ENCODE assay signal across 21 cellular contexts in the genomic region with DNA sequence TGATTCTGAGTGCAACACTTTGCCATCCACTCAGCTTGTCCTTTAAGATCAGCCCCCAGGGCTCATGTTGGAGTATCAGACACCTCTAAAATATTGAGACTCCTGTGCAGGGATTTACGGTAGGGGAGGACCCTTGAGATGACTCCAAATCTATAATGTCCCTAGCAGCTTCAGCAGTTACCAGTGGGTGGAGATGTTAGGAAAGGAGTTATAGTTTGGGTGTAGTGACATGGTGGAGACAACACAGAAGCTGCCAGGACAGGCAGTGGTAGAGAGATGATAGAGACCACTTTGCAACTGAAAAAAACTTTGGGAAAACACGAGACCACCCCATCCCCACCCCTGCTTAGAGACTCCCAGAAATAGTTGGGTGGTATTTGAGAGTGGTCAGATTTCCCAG.
"Had no signal": no experiment of that assay in that cellular context is flagged by ENCODE, and none has a peak within 500 bp of the region (broad histone marks: within the 10 kb centered on the region; RNA-seq: fewer than 3 reads in every experiment).

No MANE protein-coding gene starts in this region.

- H3K9me3 Mint-ChIP-seq: activated B cell treated with CpG ODN at 0.5 μM for 24 hours; activated CD8-positive, alpha-beta T cell treated with anti-CD3 and anti-CD28 coated beads for 36 hours; activated naive CD8-positive, alpha-beta T cell treated with anti-CD3 and anti-CD28 coated beads for 36 hours; activated T-helper 17 cell treated with anti-CD3 and anti-CD28 coated beads, Interleukin-2, amount 50 U/mL, for 72 hours; effector memory CD8-positive, alpha-beta T cell; naive thymus-derived CD4-positive, alpha-beta T cell; stimulated activated memory B cell treated with anti-CD40 and anti-IgM and Interleukin-4, amounts not matched to agents 10 μg/mL and 1 μg/mL and 100 μg/mL, for 72 hours; T-cell had no signal

- H3K36me3 ChIP-seq: left ventricle myocardium inferior, pancreas, sigmoid colon, upper lobe of left lung had no signal

- H3K27me3 ChIP-seq: pancreas, sigmoid colon, testis, upper lobe of left lung had no signal

- H3K36me3 Mint-ChIP-seq: activated naive CD8-positive, alpha-beta T cell treated with anti-CD3 and anti-CD28 coated beads for 36 hours; naive thymus-derived CD4-positive, alpha-beta T cell; stimulated activated memory B cell treated with anti-CD40 and anti-IgM and Interleukin-4, amounts not matched to agents 10 μg/mL and 1 μg/mL and 100 μg/mL, for 72 hours; T-cell had no signal

- H3K4me1 ChIP-seq: left ventricle myocardium inferior, pancreas, sigmoid colon, testis, upper lobe of left lung had no signal

- H3K27me3 Mint-ChIP-seq: activated B cell treated with CpG ODN at 0.5 μM for 24 hours; activated CD8-positive, alpha-beta T cell treated with anti-CD3 and anti-CD28 coated beads for 36 hours; activated naive CD8-positive, alpha-beta T cell treated with anti-CD3 and anti-CD28 coated beads for 36 hours; activated T-helper 17 cell treated with anti-CD3 and anti-CD28 coated beads, Interleukin-2, amount 50 U/mL, for 72 hours; effector memory CD8-positive, alpha-beta T cell; naive thymus-derived CD4-positive, alpha-beta T cell; stimulated activated memory B cell treated with anti-CD40 and anti-IgM and Interleukin-4, amounts not matched to agents 10 μg/mL and 1 μg/mL and 100 μg/mL, for 72 hours; T-cell had no signal

- DNase-seq: activated B cell treated with CpG ODN at 0.5 μM for 24 hours; activated CD4-positive, alpha-beta T cell treated with anti-CD3 and anti-CD28 coated beads for 48 hours; activated CD8-positive, alpha-beta T cell treated with anti-CD3 and anti-CD28 coated beads for 36 hours; activated naive CD4-positive, alpha-beta T cell; activated naive CD8-positive, alpha-beta T cell treated with anti-CD3 and anti-CD28 coated beads for 36 hours; activated T-cell treated with anti-CD3 and anti-CD28 coated beads, Interleukin-2, amount 50 U/mL, for 1 hour; amygdala; dermis blood vessel endothelial cell; effector memory CD8-positive, alpha-beta T cell; kidney; left ventricle myocardium inferior; naive thymus-derived CD4-positive, alpha-beta T cell; pancreas; sigmoid colon; stimulated activated CD4-positive, alpha-beta T cell treated with anti-CD3 and anti-CD28 coated beads, Interleukin-4, amount 100 ng/mL, for 24 hours; T-cell; testis; upper lobe of left lung had no signal

- H3K4me3 ChIP-seq: left ventricle myocardium inferior, pancreas, sigmoid colon, testis, upper lobe of left lung had no signal

- H3K4me1 Mint-ChIP-seq: activated B cell treated with CpG ODN at 0.5 μM for 24 hours; activated naive CD8-positive, alpha-beta T cell treated with anti-CD3 and anti-CD28 coated beads for 36 hours; activated T-helper 17 cell treated with anti-CD3 and anti-CD28 coated beads, Interleukin-2, amount 50 U/mL, for 72 hours; naive thymus-derived CD4-positive, alpha-beta T cell; stimulated activated memory B cell treated with anti-CD40 and anti-IgM and Interleukin-4, amounts not matched to agents 10 μg/mL and 1 μg/mL and 100 μg/mL, for 72 hours; T-cell had no signal

- H3K27ac Mint-ChIP-seq: activated B cell treated with CpG ODN at 0.5 μM for 24 hours; activated CD8-positive, alpha-beta T cell treated with anti-CD3 and anti-CD28 coated beads for 36 hours; activated naive CD8-positive, alpha-beta T cell treated with anti-CD3 and anti-CD28 coated beads for 36 hours; activated T-helper 17 cell treated with anti-CD3 and anti-CD28 coated beads, Interleukin-2, amount 50 U/mL, for 72 hours; effector memory CD8-positive, alpha-beta T cell; naive thymus-derived CD4-positive, alpha-beta T cell; stimulated activated memory B cell treated with anti-CD40 and anti-IgM and Interleukin-4, amounts not matched to agents 10 μg/mL and 1 μg/mL and 100 μg/mL, for 72 hours; T-cell had no signal

- H3K4me3 Mint-ChIP-seq: activated B cell treated with CpG ODN at 0.5 μM for 24 hours; activated CD8-positive, alpha-beta T cell treated with anti-CD3 and anti-CD28 coated beads for 36 hours; activated naive CD8-positive, alpha-beta T cell treated with anti-CD3 and anti-CD28 coated beads for 36 hours; activated T-helper 17 cell treated with anti-CD3 and anti-CD28 coated beads, Interleukin-2, amount 50 U/mL, for 72 hours; effector memory CD8-positive, alpha-beta T cell; naive thymus-derived CD4-positive, alpha-beta T cell; stimulated activated memory B cell treated with anti-CD40 and anti-IgM and Interleukin-4, amounts not matched to agents 10 μg/mL and 1 μg/mL and 100 μg/mL, for 72 hours; T-cell had no signal

- ATAC-seq: activated CD8-positive, alpha-beta T cell treated with anti-CD3 and anti-CD28 coated beads for 36 hours; activated T-helper 17 cell treated with anti-CD3 and anti-CD28 coated beads, Interleukin-2, amount 50 U/mL, for 72 hours; effector memory CD8-positive, alpha-beta T cell; naive thymus-derived CD4-positive, alpha-beta T cell; pancreas; stimulated activated memory B cell treated with anti-CD40 and anti-IgM and Interleukin-4, amounts not matched to agents 10 μg/mL and 1 μg/mL and 100 μg/mL, for 72 hours; T-cell had no signal

- H3K27ac ChIP-seq: epithelial cell of prostate, left ventricle myocardium inferior, pancreas, sigmoid colon, testis, upper lobe of left lung had no signal

- H3K9me3 ChIP-seq: left ventricle myocardium inferior, pancreas, sigmoid colon, testis, upper lobe of left lung had no signal
